8 cellular contexts compared by ENCODE assay signal in the genomic region with DNA sequence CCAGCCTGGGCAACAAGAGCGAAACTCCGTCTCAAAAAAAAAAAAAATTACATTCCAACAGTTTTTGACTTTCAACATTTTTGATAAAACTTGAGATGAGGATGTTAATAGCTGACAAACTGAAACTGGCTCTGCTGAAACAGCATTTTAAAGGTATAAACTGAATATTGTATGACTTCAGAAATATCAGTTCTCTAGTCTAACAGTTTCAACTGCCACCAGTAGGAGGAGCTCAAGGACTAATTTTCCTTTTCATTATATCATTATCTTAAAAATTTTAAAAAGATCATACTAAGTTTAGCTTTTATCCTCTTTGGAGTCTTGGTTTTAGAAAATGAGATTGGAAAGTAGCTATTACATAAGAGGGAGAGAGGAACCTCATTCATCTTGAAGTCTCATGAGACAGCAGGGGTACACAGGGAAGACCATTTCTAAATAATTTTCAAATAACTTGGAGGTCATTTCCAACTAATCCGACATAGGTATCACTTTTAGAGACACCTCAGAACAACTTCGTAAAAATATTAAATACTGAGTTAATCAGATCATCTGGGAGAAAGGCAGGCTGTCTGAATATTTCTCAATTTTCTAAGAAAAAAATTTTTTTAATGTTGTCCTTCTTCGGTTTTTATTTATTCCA. TPM values are rescaled to one million over a fixed set of nuclear protein-coding genes. Genes with fewer than 3 reads are reported as not detected.
DNase-seq lines count a peak whose midpoint lies in the region; ATAC-seq and TF ChIP-seq lines count a peak whose summit lies in the region.

No MANE protein-coding gene starts in this region.

- CTCF ChIA-PET in CD4-positive, alpha-beta T cell (lab: Charles Lee), result interaction anchor here (0.6 to 2.4 kb wide), 15 partner anchors 20 to 509 kb away, joined by 3 to 49 read pairs (median 4); no protein-coding TSS in a partner anchor

- peak overlapping the region; percentile 11 for H3K27ac Mint-ChIP-seq in CD4-positive, alpha-beta T cell

- intact Hi-C loops in CD4-positive, alpha-beta T cell (cut with DNase I, micrococcal nuclease), result loop anchor here (1.0 to 10.0 kb wide), 6 partner anchors 470 to 1925 kb away; no protein-coding TSS in a partner anchor

- H3K36me3 Mint-ChIP-seq in CD4-positive, alpha-beta T cell (ENCODE audit: low read depth), result peaks cover 41% of the 10 kb centered on the region

- ATAC-seq in CD4-positive, alpha-beta T cell (ENCODE audit: poor library complexity), result peak; percentile 72
- no peak for ATAC-seq in HG02938 (IDR thresholded peaks at IDR 0.05; ENCODE audit: unreplicated experiment)
- ATAC-seq in GM21515 (IDR thresholded peaks at IDR 0.05; ENCODE audit: unreplicated experiment), result no peak

- POLR2A ChIA-PET in CD4-positive, alpha-beta T cell (lab: Charles Lee), result interaction anchor here (0.6 to 2.1 kb wide), 7 partner anchors 9 to 783 kb away, joined by 3 to 24 read pairs (median 3); a partner anchor contains a TSS

- no peak overlapping the region for H3K4me3 Mint-ChIP-seq in CD4-positive, alpha-beta T cell

- no peaks in the 10 kb centered on the region for H3K27me3 Mint-ChIP-seq in CD4-positive, alpha-beta T cell

- in situ Hi-C loops in GM13976 (cut with MboI; ENCODE audit: low sequenced_read_pairs, unreplicated experiment), result loop anchor here (5.0 kb wide), 1 partner anchor 473 kb away; no protein-coding TSS in a partner anchor

- H3K4me1 Mint-ChIP-seq in CD4-positive, alpha-beta T cell (ENCODE audit: low read depth), result peaks cover 4% of the 10 kb centered on the region

- peak in 7 of 10 experiments; percentile 7 to 46 (median 23) for DNase-seq in CD4-positive, alpha-beta T cell
- DNase-seq in GM13976 (ENCODE audit: low spot score), result peak; percentile 32
- peak; percentile 39 for DNase-seq in NCI-H748 (lab: John Stamatoyannopoulos, UW; ENCODE audit: unreplicated experiment)
- DNase-seq in activated naive CD4-positive, alpha-beta T cell treated with anti-CD3 and anti-CD28 coated beads, Interleukin-2, amount 50 U/mL, for 16 hours, result peak; percentile 22
- DNase-seq in iPS-NIHi7 (ENCODE audit: extremely low spot score), result peak; percentile 31
- peak; percentile 6 to 24 for DNase-seq in stimulated activated CD4-positive, alpha-beta T cell treated with anti-CD3 and anti-CD28 coated beads, Interleukin-4, amount 100 ng/mL, for 48 hours (ENCODE audit: low read depth in 2 of 2)

- H3K9me3 Mint-ChIP-seq in CD4-positive, alpha-beta T cell, result no peaks in the 10 kb centered on the region

- no peak overlapping the region for H3K27ac ChIP-seq in CD4-positive, alpha-beta T cell (ENCODE audit: low read depth, low read length)

- peak; percentile 90 for TF ChIP-seq CTCF in CD4-positive, alpha-beta T cell (IDR thresholded peaks at IDR 0.05)
- TF ChIP-seq CTCF in GM13976 (IDR thresholded peaks at IDR 0.05; ENCODE audit: borderline replicate concordance, control extremely low read depth, extremely low read depth, insufficient read depth, missing control alignments), result peak; percentile 55

- H3K9me3 ChIP-seq in CD4-positive, alpha-beta T cell (ENCODE audit: control insufficient read depth, low read length), result no peaks in the 10 kb centered on the region

- no peaks in the 10 kb centered on the region for H3K27me3 ChIP-seq in CD4-positive, alpha-beta T cell (ENCODE audit: control insufficient read depth, insufficient read depth, low read length)

RNA-seq across cellular contexts. Expression of a gene that starts 37.6 kb away (rescaled TPM):
- 10 to 100 TPM; 31.5 to 34.4 TPM for total RNA-seq in CD4-positive, alpha-beta T cell
